In genomic region chr13:98022210-98022609, GRCh38 we compare ENCODE assay signal across 2 cellular contexts.
TF ChIP-seq lines count a peak whose summit lies in the region.

No MANE protein-coding gene starts in this region.

TF ChIP-seq in IMR-90, 13 proteins besides CTCF, POLR2A, EP300 and RAD21 (continued from another document):
- TF ChIP-seq ELK1 (IDR thresholded peaks at IDR 0.05; ENCODE audit: borderline replicate concordance, low read depth, low read length), result no peak
- no peak for TF ChIP-seq FOS (IDR thresholded peaks at IDR 0.05; ENCODE audit: low read depth, low read length)
- no peak for TF ChIP-seq MAZ (IDR thresholded peaks at IDR 0.05; ENCODE audit: borderline replicate concordance, low read depth, low read length)
- no peak for TF ChIP-seq MXI1 (IDR thresholded peaks at IDR 0.05; ENCODE audit: borderline replicate concordance, low read depth, low read length)
- TF ChIP-seq RCOR1 (IDR thresholded peaks at IDR 0.05; ENCODE audit: insufficient replicate concordance, low read length), result no peak
- TF ChIP-seq NFE2L2 (IDR thresholded peaks at IDR 0.05; ENCODE audit: low read depth, low read length), result no peak
- TF ChIP-seq CEBPB (IDR thresholded peaks at IDR 0.05; ENCODE audit: low read depth, low read length), result no peak
- no peak for TF ChIP-seq MAFK (IDR thresholded peaks at IDR 0.05; ENCODE audit: low read depth, low read length)
- no peak for TF ChIP-seq SMC3 (IDR thresholded peaks at IDR 0.05; ENCODE audit: low read depth, low read length)

TF ChIP-seq in K562, 482 proteins besides CTCF, POLR2A, EP300 and RAD21 (continued from another document):
- TF ChIP-seq ARID4B (CRISPR knock-in tag; IDR thresholded peaks at IDR 0.05) (no peak), ATF6 (CRISPR knock-in tag; IDR thresholded peaks at IDR 0.05) (no peak)
